Comparison of ENCODE assay signal across 20 cellular contexts in genomic region chr11:15818132-15818842, GRCh38.
DNase-seq lines count a peak whose midpoint lies in the region; ATAC-seq and TF ChIP-seq lines count a peak whose summit lies in the region.
"Had no signal": no experiment of that assay in that cellular context is flagged by ENCODE, and none has a peak within 500 bp of the region (broad histone marks: within the 10 kb centered on the region; RNA-seq: fewer than 3 reads in every experiment).

No MANE protein-coding gene starts in this region.

- no peak overlapping the region for H3K4me3 ChIP-seq in mucosa of descending colon
- no peak overlapping the region for H3K4me3 ChIP-seq in stomach
- H3K4me3 ChIP-seq: adrenal gland, gastroesophageal sphincter, sigmoid colon, thoracic aorta had no signal

- intact Hi-C loops in Calu3 (cut with micrococcal nuclease; ENCODE audit: unreplicated experiment), result loop anchor here (2.0 to 10.0 kb wide), 3 partner anchors 49 to 163 kb away; no protein-coding TSS in a partner anchor
- intact Hi-C loops in mucosa of descending colon (cut with DNase I, micrococcal nuclease), result loop anchor here (10.0 kb wide), 2 partner anchors 53 to 787 kb away; no protein-coding TSS in a partner anchor
- intact Hi-C loops in stomach (cut with DNase I; ENCODE audit: low total_unique reads), result no loop called here

- H3K36me3 ChIP-seq in mucosa of descending colon (ENCODE audit: low read depth) (no peaks in the 10 kb centered on the region), stomach (no peaks in the 10 kb centered on the region)
- H3K36me3 ChIP-seq: adrenal gland, gastroesophageal sphincter, sigmoid colon, thoracic aorta had no signal

- H3K4me1 ChIP-seq in mucosa of descending colon (ENCODE audit: low read depth) (peaks cover 27% of the 10 kb centered on the region), stomach (peaks cover 0 to 41% (median 21%) of the 10 kb centered on the region in 4 donors)

- H3K9me3 ChIP-seq in mucosa of descending colon (no peaks in the 10 kb centered on the region), stomach (no peaks in the 10 kb centered on the region)
- H3K9me3 ChIP-seq: adrenal gland, gastroesophageal sphincter, sigmoid colon, thoracic aorta had no signal

- H3K4me3 Mint-ChIP-seq in Calu3 (ENCODE audit: low read depth, unreplicated experiment), result no peak overlapping the region
- H3K4me3 Mint-ChIP-seq in chondrocyte (ENCODE audit: unreplicated experiment), result no peak overlapping the region
- H3K4me3 Mint-ChIP-seq: activated CD4-positive, alpha-beta T cell treated with anti-CD3 and anti-CD28 coated beads, Interleukin-2, amount 10 ng/mL, durations not matched to agents 7 days and 5 days; activated T-cell treated with anti-CD3 and anti-CD28 coated beads, Interleukin-2, amount 50 U/mL, for 4 hours; B cell; mesothelial cell of epicardium had no signal

- BruUV-seq in Calu3 (replicated peaks; lab: Mats Ljungman, UMichigan), result no TSS peak

- H3K36me3 Mint-ChIP-seq in Calu3 (ENCODE audit: insufficient read depth, unreplicated experiment), result no peaks in the 10 kb centered on the region
- H3K36me3 Mint-ChIP-seq in chondrocyte (ENCODE audit: low read depth), result no peaks in the 10 kb centered on the region
- H3K36me3 Mint-ChIP-seq: mesothelial cell of epicardium had no signal

- CTCF ChIA-PET in Calu3 (lab: Charles Lee), result interaction anchor here (1.1 kb wide), 1 partner anchor 168 kb away, joined by 3 read pairs; no protein-coding TSS in a partner anchor

- 28 to 40% (median 35%) methylated on average over 6 of the region's 6 CpGs for WGBS in stomach, 5 donors

- H3K27me3 Mint-ChIP-seq in Calu3 (ENCODE audit: unreplicated experiment) (no peaks in the 10 kb centered on the region), chondrocyte (ENCODE audit: low read depth) (no peaks in the 10 kb centered on the region)

- peak overlapping the region; percentile 62 for H3K27ac Mint-ChIP-seq in Calu3 (ENCODE audit: unreplicated experiment)
- H3K27ac Mint-ChIP-seq in chondrocyte (ENCODE audit: unreplicated experiment), result peak overlapping the region; percentile 99
- H3K27ac Mint-ChIP-seq: activated CD4-positive, alpha-beta T cell treated with anti-CD3 and anti-CD28 coated beads, Interleukin-2, amount 10 ng/mL, durations not matched to agents 7 days and 5 days; B cell; mesothelial cell of epicardium had no signal

- no peak for TF ChIP-seq EP300 in stomach (IDR thresholded peaks at IDR 0.05)

- no peak for TF ChIP-seq POLR2A in stomach (IDR thresholded peaks at IDR 0.05)
- no peak for TF ChIP-seq POLR2A in GM18505 (IDR thresholded peaks at IDR 0.05; ENCODE audit: borderline replicate concordance, extremely low read depth, insufficient read depth, insufficient read length)

- peaks cover 5% of the 10 kb centered on the region for H3K9me3 Mint-ChIP-seq in Calu3 (ENCODE audit: low read depth, unreplicated experiment)
- peaks cover 19% of the 10 kb centered on the region for H3K9me3 Mint-ChIP-seq in chondrocyte (ENCODE audit: low read depth)

- ATAC-seq in mucosa of descending colon, result peak; percentile 71
- no peak for ATAC-seq in GM18505 (IDR thresholded peaks at IDR 0.05; ENCODE audit: unreplicated experiment)
- ATAC-seq: gastroesophageal sphincter had no signal

- H3K27me3 ChIP-seq in stomach, result no peaks in the 10 kb centered on the region
- H3K27me3 ChIP-seq: adrenal gland, gastroesophageal sphincter, sigmoid colon had no signal

- no peak overlapping the region for H3K27ac ChIP-seq in stomach
- H3K27ac ChIP-seq: adrenal gland, gastroesophageal sphincter, sigmoid colon had no signal

- no peak for TF ChIP-seq CTCF in Calu3 (IDR thresholded peaks at IDR 0.05; ENCODE audit: unreplicated experiment)
- no peak for TF ChIP-seq CTCF in chondrocyte (IDR thresholded peaks at IDR 0.05)
- no peak for TF ChIP-seq CTCF in mucosa of descending colon (IDR thresholded peaks at IDR 0.05)
- no peak for TF ChIP-seq CTCF in stomach (IDR thresholded peaks at IDR 0.05)

- no peak for DNase-seq in Calu3
- DNase-seq in HT-29 (ENCODE audit: low spot score), result peak; percentile 62
- DNase-seq in chondrocyte (ENCODE audit: low spot score), result no peak
- DNase-seq in mucosa of descending colon, result peak in 2 of 3 donors; percentile 36 to 52
- no peak for DNase-seq in NCI-H1436 (lab: John Stamatoyannopoulos, UW)
- no peak for DNase-seq in stomach
- DNase-seq: activated CD4-positive, alpha-beta T cell treated with anti-CD3 and anti-CD28 coated beads, Interleukin-2, amount 10 ng/mL, durations not matched to agents 7 days and 5 days; activated T-cell treated with anti-CD3 and anti-CD28 coated beads, Interleukin-2, amount 50 U/mL, for 4 hours; adrenal gland; cerebellar nuclear complex; MM.1S; NCI-H2029; NCI-H524 treated with DMSO at 0.1 percent for 48 hours; sigmoid colon; T1000 had no signal

- H3K4me1 Mint-ChIP-seq in Calu3 (ENCODE audit: low read depth, unreplicated experiment), result peaks cover 37% of the 10 kb centered on the region
- H3K4me1 Mint-ChIP-seq in chondrocyte (ENCODE audit: low read depth), result peaks cover 65% of the 10 kb centered on the region
- H3K4me1 Mint-ChIP-seq: B cell had no signal

Comparison
In these comparisons a context has a peak if more than half of its experiments do, and no peak if none do; other contexts are left out.
1. DNase-seq: peak in HT-29 (single experiment) and mucosa of descending colon (2 of 3); none in Calu3 (single experiment), chondrocyte (single experiment), NCI-H1436 (single experiment) and stomach (single experiment).